In the genomic region with DNA sequence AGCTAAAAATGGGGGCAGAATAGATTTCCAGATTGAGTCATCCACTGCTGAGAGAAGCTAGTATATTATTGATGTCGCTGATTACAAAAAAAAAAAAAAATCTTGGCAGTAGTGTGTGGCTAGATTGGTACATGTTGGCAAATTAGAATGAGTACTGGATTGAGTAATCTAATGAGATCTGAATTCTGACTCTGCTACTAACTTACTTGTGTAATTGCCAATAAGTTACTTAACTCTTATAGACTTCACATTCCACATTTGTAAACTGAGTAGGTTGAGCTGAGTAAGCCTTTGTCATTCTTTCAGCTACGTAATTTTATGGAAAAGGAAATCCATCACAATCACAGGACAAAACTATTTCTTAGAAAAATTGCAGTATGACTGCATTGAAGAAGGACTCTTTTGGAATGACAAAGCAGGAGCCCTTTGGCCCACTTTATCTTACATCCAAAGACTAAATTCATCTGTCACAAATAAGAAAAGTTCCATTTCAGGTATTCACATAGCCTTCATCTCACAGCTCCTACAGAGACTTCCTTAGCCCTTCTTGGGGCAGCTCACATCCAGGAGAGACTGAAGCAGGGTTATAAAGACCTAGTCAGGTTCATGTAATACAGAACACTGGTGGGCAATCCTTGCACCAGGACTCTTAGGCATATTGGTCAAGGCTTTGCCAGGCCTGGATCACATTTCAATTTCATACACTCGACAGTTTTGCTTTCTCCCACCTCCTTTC, we compare ENCODE assay signal across 18 cellular contexts.
A peak's percentile ranks its signal among the peaks of the same experiment; 100 is the strongest.
DNase-seq lines count a peak whose midpoint lies in the region; ATAC-seq, FAIRE-seq and TF ChIP-seq lines count a peak whose summit lies in the region.
"Had no signal": no experiment of that assay in that cellular context is flagged by ENCODE, and none has a peak within 500 bp of the region (broad histone marks: within the 10 kb centered on the region; RNA-seq: fewer than 3 reads in every experiment).

No MANE protein-coding gene starts in this region.

- no peak overlapping the region for H3K4me2 ChIP-seq in H1 (ENCODE audit: insufficient read depth in 1 of 2, low read depth in 2 of 2, low read length in 2 of 2)
- H3K4me2 ChIP-seq: KMS-11 had no signal

- peaks cover 15% of the 10 kb centered on the region for H3K4me1 Mint-ChIP-seq in Calu3 (ENCODE audit: low read depth, unreplicated experiment)

- H3K9ac ChIP-seq in H1 (replicated peaks in 1 of 4; ENCODE audit: extremely low read depth in 1 of 4, low read depth in 3 of 4, low read length in 3 of 4): no peak overlapping the region
- H3K9ac ChIP-seq in colonic mucosa (ENCODE audit: low read depth in 2 of 2, low read length in 2 of 2): no peak overlapping the region
- H3K9ac ChIP-seq: KMS-11 had no signal

- no peak overlapping the region for H2BK15ac ChIP-seq in H1 (ENCODE audit: low read length)

- H3K27ac Mint-ChIP-seq in Calu3 (ENCODE audit: unreplicated experiment): no peak overlapping the region
- H3K27ac Mint-ChIP-seq: activated naive CD4-positive, alpha-beta T cell treated with anti-CD3 and anti-CD28 coated beads, Interleukin-2, amount 50 U/mL, for 72 hours had no signal

- peak overlapping the region; percentile 52 for H3K14ac ChIP-seq in H1 (ENCODE audit: insufficient read length)

- H3K27me3 Mint-ChIP-seq in Calu3 (ENCODE audit: unreplicated experiment): no peaks in the 10 kb centered on the region

- no peaks in the 10 kb centered on the region for H4K20me1 ChIP-seq in H1 (replicated peaks in 1 of 2; ENCODE audit: control insufficient read depth in 1 of 2, insufficient read depth in 2 of 2, low read length in 2 of 2)

- H3K79me1 ChIP-seq in H1 (ENCODE audit: low read depth, low read length): no peaks in the 10 kb centered on the region

- no peaks in the 10 kb centered on the region for H3K9me3 Mint-ChIP-seq in Calu3 (ENCODE audit: low read depth, unreplicated experiment)
- H3K9me3 Mint-ChIP-seq: activated naive CD4-positive, alpha-beta T cell treated with anti-CD3 and anti-CD28 coated beads, Interleukin-2, amount 50 U/mL, for 72 hours had no signal

- H3K36me3 Mint-ChIP-seq in Calu3 (ENCODE audit: insufficient read depth, unreplicated experiment): no peaks in the 10 kb centered on the region
- H3K36me3 Mint-ChIP-seq: activated naive CD4-positive, alpha-beta T cell treated with anti-CD3 and anti-CD28 coated beads, Interleukin-2, amount 50 U/mL, for 72 hours had no signal

- intact Hi-C loops in left lung (cut with DNase I) (no loop called here), Calu3 (cut with micrococcal nuclease; ENCODE audit: unreplicated experiment) (loop anchor here (1.0 to 10.0 kb wide), 5 partner anchors 171 to 1048 kb away; no protein-coding TSS in a partner anchor), colonic mucosa (cut with DNase I) (loop anchor here (5.0 to 10.0 kb wide), 4 partner anchors 180 to 968 kb away; partner anchors contain the start of gene CPNE8)

- peak; percentile 66 for ATAC-seq in left lung

- H4K8ac ChIP-seq in H1 (ENCODE audit: extremely low read depth, insufficient read depth, low read length): no peak overlapping the region

- H3K4me1 ChIP-seq in H1 (replicated peaks in 1 of 4; ENCODE audit: control insufficient read depth in 3 of 4, insufficient read depth in 4 of 4, low read length in 3 of 4) (no peaks in the 10 kb centered on the region; a peak in 1 of 7 replicates), left lung (no peaks in the 10 kb centered on the region), colonic mucosa (no peaks in the 10 kb centered on the region), Peyer's patch (no peaks in the 10 kb centered on the region)
- H3K4me1 ChIP-seq: heart left ventricle, upper lobe of left lung had no signal

- H2AK5ac ChIP-seq in H1 (ENCODE audit: low read depth, low read length): no peak overlapping the region

- DNase-seq in AG20443 (ENCODE audit: low spot score): peak; percentile 18
- DNase-seq in NCI-H226: peak; percentile 79
- no peak for DNase-seq in H1 (ENCODE audit: low read depth in 1 of 2, low spot score in 2 of 2)
- DNase-seq in left lung: no peak
- no peak for DNase-seq in Calu3
- no peak for DNase-seq in amygdala (lab: John Stamatoyannopoulos, UW)
- no peak for DNase-seq in colonic mucosa
- no peak for DNase-seq in Peyer's patch
- DNase-seq: cerebellar nuclear complex; NCI-H1436 treated with DMSO at 0.1 percent for 48 hours; NCI-H2227 treated with DMSO at 0.1 percent for 48 hours; NK-92 treated with Interleukin-12 subunit alpha and Interleukin-12 subunit beta, amount 100 ng/mL, for 24 hours; SIG-M5; upper lobe of left lung had no signal

- H3K27ac ChIP-seq in H1 (ENCODE audit: low read depth, low read length) (no peak overlapping the region), left lung (no peak overlapping the region), colonic mucosa (no peak overlapping the region), Peyer's patch (no peak overlapping the region)
- H3K27ac ChIP-seq: heart left ventricle, KMS-11, pancreas, upper lobe of left lung had no signal

- TF ChIP-seq POLR2A in H1 (IDR thresholded peaks at IDR 0.05; ENCODE audit: control extremely low read depth in 1 of 2, low read depth in 2 of 2, low read length in 2 of 2) (no peak), Peyer's patch (IDR thresholded peaks at IDR 0.05) (no peak)

- no peak overlapping the region for H2BK5ac ChIP-seq in H1 (ENCODE audit: low read depth, low read length)

- BruUV-seq in Calu3 (replicated peaks; lab: Mats Ljungman, UMichigan): no TSS peak

- no peak overlapping the region for H3K4ac ChIP-seq in H1 (replicated peaks; ENCODE audit: insufficient read length, low read depth, low read length)

- no peak overlapping the region for H2AFZ ChIP-seq in H1 (ENCODE audit: low read length)

- H3K18ac ChIP-seq in H1 (ENCODE audit: extremely low read depth, low read length): no peak overlapping the region

- 81% methylated on average over 3 of the region's 3 CpGs; no CpG with 5 or more reads in 1 of the 2 experiments for WGBS in H1 (ENCODE audit: extremely low coverage in 1 of 2, insufficient coverage in 1 of 2, insufficient read length in 1 of 2, insufficient replicate concordance in 2 of 2, low coverage in 1 of 2, low lambda C conversion rate in 2 of 2, missing lambda C conversion rate in 1 of 2), 2 experiments

- H2BK120ac ChIP-seq in H1 (replicated peaks; ENCODE audit: low read depth, low read length): peak overlapping the region; percentile 9

- H3K9me3 ChIP-seq in H1 (ENCODE audit: insufficient read depth in 2 of 2, low read depth in 1 of 2, low read length in 1 of 2): no peaks in the 10 kb centered on the region
- H3K9me3 ChIP-seq in left lung: no peaks in the 10 kb centered on the region
- no peaks in the 10 kb centered on the region for H3K9me3 ChIP-seq in colonic mucosa
- H3K9me3 ChIP-seq in Peyer's patch: no peaks in the 10 kb centered on the region
- H3K9me3 ChIP-seq: heart left ventricle, upper lobe of left lung had no signal

- POLR2A ChIA-PET in H1 (lab: Charles Lee; ENCODE audit: partially characterized antibody): interaction anchor here (0.7 kb wide), 1 partner anchor 91 kb away, joined by 3 read pairs; no protein-coding TSS in a partner anchor

- no peak for FAIRE-seq in H1 (lab: Jason Lieb, UNC)

- H3K23me2 ChIP-seq in H1 (ENCODE audit: low read depth, low read length): no peaks in the 10 kb centered on the region

- no peak overlapping the region for H3K56ac ChIP-seq in H1 (replicated peaks; ENCODE audit: insufficient read length, low read depth, low read length)

- CTCF ChIA-PET in H1 (lab: Charles Lee; ENCODE audit: partially characterized antibody) (interaction anchor here (0.8 to 3.8 kb wide), 23 partner anchors 11 to 400 kb away, joined by 3 to 26 read pairs (median 6); partner anchors contain the start of gene CPNE8), Calu3 (lab: Charles Lee) (interaction anchor here (0.7 to 3.0 kb wide), 2 partner anchors 182 to 207 kb away, joined by 3 to 40 read pairs; no protein-coding TSS in a partner anchor)

- H4K91ac ChIP-seq in H1 (replicated peaks; ENCODE audit: insufficient read length, low read length): no peak overlapping the region

- H3K36me3 ChIP-seq in H1 (ENCODE audit: control insufficient read depth in 2 of 4, insufficient read depth in 4 of 4, low read length in 3 of 4) (no peaks in the 10 kb centered on the region), left lung (no peaks in the 10 kb centered on the region), colonic mucosa (no peaks in the 10 kb centered on the region), Peyer's patch (no peaks in the 10 kb centered on the region)
- H3K36me3 ChIP-seq: heart left ventricle, pancreas, upper lobe of left lung had no signal

- H2BK12ac ChIP-seq in H1 (ENCODE audit: low read depth, low read length): no peak overlapping the region

- H3K27me3 ChIP-seq in H1 (replicated peaks in 1 of 4; ENCODE audit: control insufficient read depth in 3 of 4, extremely low read depth in 1 of 4, insufficient read depth in 3 of 4, low read length in 3 of 4): no peaks in the 10 kb centered on the region
- H3K27me3 ChIP-seq in left lung: no peaks in the 10 kb centered on the region
- H3K27me3 ChIP-seq in colonic mucosa: no peaks in the 10 kb centered on the region
- no peaks in the 10 kb centered on the region for H3K27me3 ChIP-seq in Peyer's patch
- H3K27me3 ChIP-seq: upper lobe of left lung had no signal

- TF ChIP-seq EP300 in H1 (IDR thresholded peaks at IDR 0.05; ENCODE audit: borderline replicate concordance in 1 of 2, low read depth in 2 of 2, low read length in 2 of 2): no peak

- TF ChIP-seq RAD21 in H1 (IDR thresholded peaks at IDR 0.05 in 1 of 2, conservative IDR thresholded peaks at IDR 0.05 in 1 of 2; ENCODE audit: low read depth in 2 of 2, low read length in 2 of 2): no peak

- H3K79me2 ChIP-seq in H1 (ENCODE audit: control insufficient read depth in 1 of 2, insufficient read depth in 2 of 2, low read length in 2 of 2): no peaks in the 10 kb centered on the region

- TF ChIP-seq CTCF in H1 (IDR thresholded peaks at IDR 0.05; ENCODE audit: control extremely low read depth in 1 of 3, insufficient read depth in 1 of 3, low read depth in 1 of 3, low read length in 3 of 3) (no peak), left lung (IDR thresholded peaks at IDR 0.05) (no peak), Calu3 (IDR thresholded peaks at IDR 0.05; ENCODE audit: unreplicated experiment) (no peak), colonic mucosa (IDR thresholded peaks at IDR 0.05) (no peak), Peyer's patch (IDR thresholded peaks at IDR 0.05) (no peak)

- no peak overlapping the region for H3K4me3 Mint-ChIP-seq in Calu3 (ENCODE audit: low read depth, unreplicated experiment)

- H3K23ac ChIP-seq in H1 (ENCODE audit: insufficient read length): no peak overlapping the region

- H3K4me3 ChIP-seq in H1 (ENCODE audit: extremely low read depth in 1 of 4, insufficient read depth in 2 of 4, low read depth in 3 of 4, low read length in 4 of 4): no peak overlapping the region
- no peak overlapping the region for H3K4me3 ChIP-seq in left lung
- no peak overlapping the region for H3K4me3 ChIP-seq in colonic mucosa
- H3K4me3 ChIP-seq in Peyer's patch: no peak overlapping the region
- H3K4me3 ChIP-seq: heart left ventricle, pancreas, upper lobe of left lung had no signal

- H4K5ac ChIP-seq in H1 (ENCODE audit: insufficient read length, low read depth, low read length): no peak overlapping the region

- H2BK20ac ChIP-seq in H1 (ENCODE audit: low read length): no peak overlapping the region

TF ChIP-seq in H1, 55 proteins besides CTCF, POLR2A, EP300 and RAD21 (continues in another document):
- no peak for TF ChIP-seq TEAD4 (IDR thresholded peaks at IDR 0.05; ENCODE audit: low read depth, low read length)
- no peak for TF ChIP-seq FOSL1 (IDR thresholded peaks at IDR 0.05; ENCODE audit: insufficient read depth, low read depth, low read length)

Comparison
In these comparisons a context has a peak if more than half of its experiments do, and no peak if none do; other contexts are left out.
1. DNase-seq: peak in AG20443 (single experiment) and NCI-H226 (single experiment); none in H1 (0 of 2), left lung (0 of 2), Calu3 (single experiment), amygdala (0 of 56), colonic mucosa (single experiment) and Peyer's patch (0 of 3).
2. intact Hi-C loops: an anchor here in Calu3 (1.0 to 10.0 kb wide) and colonic mucosa (5.0 to 10.0 kb wide); none called in left lung.